In the genomic region with DNA sequence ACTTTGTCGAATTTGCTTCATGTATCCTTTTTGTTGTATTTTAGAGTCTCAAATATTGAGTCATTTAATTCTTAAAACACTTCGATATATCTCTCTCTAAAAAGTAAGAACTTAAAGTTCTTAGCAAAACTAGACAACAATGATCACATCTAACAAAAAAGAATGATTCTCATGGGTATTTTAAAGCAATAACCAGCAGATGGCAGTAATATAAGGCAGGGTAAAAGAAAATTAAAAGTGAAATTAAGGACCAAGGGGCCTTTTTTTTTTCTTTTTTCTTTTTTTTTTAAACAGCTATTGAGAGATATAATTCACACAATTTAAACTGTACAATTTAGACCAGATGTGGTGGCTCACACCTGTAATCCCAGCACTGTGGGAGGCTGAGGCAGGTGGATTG, we compare ENCODE assay signal across 8 cellular contexts. TPM values are rescaled to one million over a fixed set of nuclear protein-coding genes. Genes with fewer than 3 reads are reported as not detected.
A peak's percentile ranks its signal among the peaks of the same experiment; 100 is the strongest.
DNase-seq lines count a peak whose midpoint lies in the region; ATAC-seq, FAIRE-seq and TF ChIP-seq lines count a peak whose summit lies in the region.

No MANE protein-coding gene starts in this region.

- DNase-seq in CD14-positive monocyte (ENCODE audit: low spot score) (no peak), HEK293T (ENCODE audit: extremely low spot score) (no peak), HepG2 (ENCODE audit: low spot score) (no peak), mucosa of gallbladder (ENCODE audit: low spot score) (no peak), OCI-M2 (lab: John Stamatoyannopoulos, UW; ENCODE audit: unreplicated experiment) (no peak)
- DNase-seq in activated CD8-positive, alpha-beta T cell treated with anti-CD3 and anti-CD28 coated beads for 36 hours, result no peak
- DNase-seq in stimulated activated naive CD8-positive, alpha-beta T cell treated with anti-CD3 and anti-CD28 coated beads, Interleukin-15, Interleukin-2, amounts not matched to agents 100 U/mL and 50 U/mL, for 24 hours, result no peak

- ATAC-seq in activated CD8-positive, alpha-beta T cell treated with anti-CD3 and anti-CD28 coated beads for 36 hours, result no peak
- ATAC-seq in HepG2 (no peak), HG02763 (IDR thresholded peaks at IDR 0.05; ENCODE audit: unreplicated experiment) (no peak)
- ATAC-seq in stimulated activated naive CD8-positive, alpha-beta T cell treated with anti-CD3 and anti-CD28 coated beads, Interleukin-15, Interleukin-2, amounts not matched to agents 100 U/mL and 50 U/mL, for 24 hours, result no peak

- H3K4me3 ChIP-seq in HepG2 (replicated peaks in 1 of 3; ENCODE audit: insufficient read depth in 1 of 3, low read depth in 2 of 3, low read length in 3 of 3), result no peak overlapping the region

- no peak for TF ChIP-seq RAD21 in HepG2 (CRISPR knock-in tag; IDR thresholded peaks at IDR 0.05)

- H3K27me3 ChIP-seq in HepG2 (ENCODE audit: control insufficient read depth in 1 of 2, insufficient read depth in 2 of 2, low read length in 2 of 2), result no peaks in the 10 kb centered on the region

- no peaks in the 10 kb centered on the region for H3K9me3 Mint-ChIP-seq in CD14-positive monocyte
- no peaks in the 10 kb centered on the region for H3K9me3 Mint-ChIP-seq in activated CD8-positive, alpha-beta T cell treated with anti-CD3 and anti-CD28 coated beads for 36 hours

- peaks cover 8% of the 10 kb centered on the region for H3K4me1 ChIP-seq in HepG2 (ENCODE audit: insufficient read depth, low read length)

- in situ Hi-C loops in HepG2 (cut with HindIII; ENCODE audit: extremely low pct_ligation_motif_present, low pct_unique_long_range_greater_than_20kb), result loop anchor here (5.0 kb wide), 1 partner anchor 131 kb away; no protein-coding TSS in a partner anchor

- no peaks in the 10 kb centered on the region for H3K4me1 Mint-ChIP-seq in CD14-positive monocyte
- peaks cover 7% of the 10 kb centered on the region for H3K4me1 Mint-ChIP-seq in activated CD8-positive, alpha-beta T cell treated with anti-CD3 and anti-CD28 coated beads for 36 hours (ENCODE audit: low read depth)

- no peak for FAIRE-seq in HepG2 (lab: Jason Lieb, UNC)

- TF ChIP-seq CTCF in CD14-positive monocyte (IDR thresholded peaks at IDR 0.05) (peak; percentile 46), HepG2 (CRISPR knock-in tag; IDR thresholded peaks at IDR 0.05) (peak; percentile 17; the same call in 1 of the 2 replicates)
- peak; percentile 64 for TF ChIP-seq CTCF in activated CD8-positive, alpha-beta T cell treated with anti-CD3 and anti-CD28 coated beads for 36 hours (IDR thresholded peaks at IDR 0.05)

- H3K36me3 Mint-ChIP-seq in CD14-positive monocyte, result peaks cover 46 to 70% of the 10 kb centered on the region in 2 donors
- peaks cover 28% of the 10 kb centered on the region for H3K36me3 Mint-ChIP-seq in activated CD8-positive, alpha-beta T cell treated with anti-CD3 and anti-CD28 coated beads for 36 hours (ENCODE audit: low read depth)

- BruUV-seq in HepG2 (replicated peaks; lab: Mats Ljungman, UMichigan), result no TSS peak

- CTCF ChIA-PET in HEK293T (lab: Yijun Ruan, JAX), result no interaction called here
- CTCF ChIA-PET in activated CD8-positive, alpha-beta T cell treated with anti-CD3 and anti-CD28 coated beads for 36 hours (lab: Charles Lee), result interaction anchor here (0.7 to 1.3 kb wide), 6 partner anchors 9 to 161 kb away, joined by 3 to 7 read pairs (median 4); no protein-coding TSS in a partner anchor
- CTCF ChIA-PET in HepG2 (lab: Yijun Ruan, JAX; ENCODE audit: low intra/inter-chr PET ratio, low total read pairs), result interaction anchor here (0.6 to 2.6 kb wide), 6 partner anchors 82 to 160 kb away, joined by 3 to 34 read pairs (median 7); no protein-coding TSS in a partner anchor

- no peak overlapping the region for H2AFZ ChIP-seq in HepG2 (ENCODE audit: low read length)

- no peak for TF ChIP-seq POLR2A in HepG2 (IDR thresholded peaks at IDR 0.05; ENCODE audit: insufficient read depth in 1 of 2, low read depth in 2 of 2, low read length in 2 of 2)

- H3K4me2 ChIP-seq in HepG2 (ENCODE audit: low read depth, low read length), result no peak overlapping the region

- no peaks in the 10 kb centered on the region for H3K9me3 ChIP-seq in HepG2 (ENCODE audit: low read length)

- no peaks in the 10 kb centered on the region for H3K27me3 Mint-ChIP-seq in CD14-positive monocyte (ENCODE audit: low read depth in 3 of 3)
- H3K27me3 Mint-ChIP-seq in activated CD8-positive, alpha-beta T cell treated with anti-CD3 and anti-CD28 coated beads for 36 hours, result peaks cover 1% of the 10 kb centered on the region

- POLR2A ChIA-PET in HEK293T (lab: Yijun Ruan, JAX) (no interaction called here), HepG2 (lab: Yijun Ruan, JAX) (no interaction called here)
- POLR2A ChIA-PET in activated CD8-positive, alpha-beta T cell treated with anti-CD3 and anti-CD28 coated beads for 36 hours (lab: Charles Lee), result no interaction called here

- peaks cover 1 to 8% of the 10 kb centered on the region in 2 experiments; a peak in 2 of 5 replicates for H3K36me3 ChIP-seq in HepG2 (replicated peaks in 1 of 2; ENCODE audit: control insufficient read depth in 1 of 2, insufficient read depth in 2 of 2, low read length in 2 of 2)

- intact Hi-C loops in CD14-positive monocyte (cut with micrococcal nuclease), result loop anchor here (5.0 kb wide), 1 partner anchor 126 kb away; no protein-coding TSS in a partner anchor
- intact Hi-C loops in activated CD8-positive, alpha-beta T cell treated with anti-CD3 and anti-CD28 coated beads for 36 hours (cut with micrococcal nuclease), result loop anchor here (5.0 kb wide), 1 partner anchor 131 kb away; no protein-coding TSS in a partner anchor
- intact Hi-C loops in HepG2 (cut with micrococcal nuclease; ENCODE audit: unreplicated experiment), result loop anchor here (1.0 to 5.0 kb wide), 3 partner anchors 159 to 604 kb away; a partner anchor contains a TSS

- H4K20me1 ChIP-seq in HepG2 (ENCODE audit: insufficient read depth, low read length), result no peaks in the 10 kb centered on the region

- H3K9ac ChIP-seq in HepG2 (ENCODE audit: insufficient read depth, low read depth, low read length), result no peak overlapping the region

- no peaks in the 10 kb centered on the region for H3K79me2 ChIP-seq in HepG2 (ENCODE audit: insufficient read depth, low read length)

- H3K27ac ChIP-seq in HepG2 (ENCODE audit: extremely low read length, insufficient read depth, low read length), result no peak overlapping the region

- no peak overlapping the region for H3K4me3 Mint-ChIP-seq in CD14-positive monocyte
- no peak overlapping the region for H3K4me3 Mint-ChIP-seq in activated CD8-positive, alpha-beta T cell treated with anti-CD3 and anti-CD28 coated beads for 36 hours

- no peak for TF ChIP-seq EP300 in HepG2 (IDR thresholded peaks at IDR 0.05; ENCODE audit: low read depth in 2 of 2, low read length in 2 of 2)
- no peak for TF ChIP-seq EP300 in HepG2 (CRISPR knock-in tag; IDR thresholded peaks at IDR 0.05; ENCODE audit: borderline replicate concordance)

- H3K27ac Mint-ChIP-seq in CD14-positive monocyte, result peak overlapping the region in 1 of 7 donors; percentile 7
- H3K27ac Mint-ChIP-seq in activated CD8-positive, alpha-beta T cell treated with anti-CD3 and anti-CD28 coated beads for 36 hours, result peak overlapping the region; percentile 6

- 56% methylated on average over 2 of the region's 2 CpGs for WGBS in HepG2 (ENCODE audit: low lambda C conversion rate)

RNA-seq across cellular contexts. Expression of a gene that starts 9.9 kb away (rescaled TPM):
- polyA plus RNA-seq in CD14-positive monocyte (not detected), HepG2 (2011; rRNA removed) (9.2 and 18.9 TPM in 2 replicates)
- total RNA-seq in activated CD8-positive, alpha-beta T cell treated with anti-CD3 and anti-CD28 coated beads for 36 hours, result under 1 TPM; 0.54 to 0.69 TPM
- total RNA-seq in HepG2 (2016; rRNA removed; fragmentation: Illumina TruSeq; extraction: Trizol) (18.0 and 27.5 TPM in 2 replicates), mucosa of gallbladder (119 TPM)
- 2.9 and 3.1 TPM in 2 replicates for total RNA-seq in HepG2 (2016; cell fraction: cytosol; rRNA removed; fragmentation: Illumina TruSeq; extraction: Trizol; ENCODE audit: low read depth)
- 16.9 and 27.1 TPM in 2 replicates for total RNA-seq in HepG2 (2016; cell fraction: insoluble cytoplasmic fraction; rRNA removed; fragmentation: Illumina TruSeq; extraction: Trizol)
- total RNA-seq in HepG2 (2016; cell fraction: membrane; rRNA removed; fragmentation: Illumina TruSeq; extraction: Trizol), result 5.6 and 7.9 TPM in 2 replicates
- total RNA-seq in HepG2 (2016; cell fraction: nucleus; rRNA removed; fragmentation: Illumina TruSeq; extraction: Trizol), result 11.2 and 11.3 TPM in 2 replicates
- 9.0 and 14.2 TPM in 2 replicates for polyA plus RNA-seq in HepG2 (2011; cell fraction: cytosol; rRNA removed)
- polyA plus RNA-seq in HepG2 (2011; cell fraction: nucleus; rRNA removed), result 6.6 and 14.0 TPM in 2 replicates
- polyA plus RNA-seq in HepG2 (2012), result 12.6 and 15.2 TPM in 2 replicates
- 0.95 and 1.1 TPM in 2 replicates for polyA plus RNA-seq in HepG2 (2016; cell fraction: cytosol; fragmentation: Illumina TruSeq; extraction: Trizol; ENCODE audit: low read depth)
- 21.2 and 21.7 TPM in 2 replicates for polyA plus RNA-seq in HepG2 (2016; cell fraction: insoluble cytoplasmic fraction; fragmentation: Illumina TruSeq; extraction: Trizol; ENCODE audit: low read depth)
- 2.7 and 3.3 TPM in 2 replicates for polyA plus RNA-seq in HepG2 (2016; cell fraction: membrane; fragmentation: Illumina TruSeq; extraction: Trizol; ENCODE audit: low read depth)
- 8.2 and 9.7 TPM in 2 replicates for polyA plus RNA-seq in HepG2 (2016; cell fraction: nucleus; fragmentation: Illumina TruSeq; extraction: Trizol; ENCODE audit: insufficient read depth, low read depth)
- polyA minus RNA-seq in HepG2 (2011; rRNA and poly(A)+ RNA removed; ENCODE audit: low replicate concordance), result 9.0 and 94.3 TPM in 2 replicates
- polyA minus RNA-seq in HepG2 (2011; cell fraction: cytosol; rRNA and poly(A)+ RNA removed), result 16.3 and 44.6 TPM in 2 replicates
- polyA minus RNA-seq in HepG2 (2011; cell fraction: nucleus; rRNA and poly(A)+ RNA removed), result 6.7 and 17.2 TPM in 2 replicates

RNA-seq across cellular contexts. Expression of a gene that starts 50.0 kb away (rescaled TPM):
- polyA plus RNA-seq in CD14-positive monocyte (1 to 10 TPM; 1.4 to 1.5 TPM), HepG2 (2011; rRNA removed) (1.9 and 5.1 TPM in 2 replicates)
- 10 to 100 TPM; 50.2 to 58.4 TPM for total RNA-seq in activated CD8-positive, alpha-beta T cell treated with anti-CD3 and anti-CD28 coated beads for 36 hours
- total RNA-seq in HepG2 (2016; rRNA removed; fragmentation: Illumina TruSeq; extraction: Trizol) (16.2 and 32.2 TPM in 2 replicates), mucosa of gallbladder (2.0 TPM)
- total RNA-seq in HepG2 (2016; cell fraction: cytosol; rRNA removed; fragmentation: Illumina TruSeq; extraction: Trizol; ENCODE audit: low read depth), result 1.1 and 1.4 TPM in 2 replicates
- total RNA-seq in HepG2 (2016; cell fraction: insoluble cytoplasmic fraction; rRNA removed; fragmentation: Illumina TruSeq; extraction: Trizol), result 16.1 and 31.3 TPM in 2 replicates
- total RNA-seq in HepG2 (2016; cell fraction: membrane; rRNA removed; fragmentation: Illumina TruSeq; extraction: Trizol), result 4.3 and 5.1 TPM in 2 replicates
- 26.7 and 28.5 TPM in 2 replicates for total RNA-seq in HepG2 (2016; cell fraction: nucleus; rRNA removed; fragmentation: Illumina TruSeq; extraction: Trizol)
- polyA plus RNA-seq in HepG2 (2011; cell fraction: cytosol; rRNA removed), result 1.2 and 1.3 TPM in 2 replicates
- 2.6 and 2.7 TPM in 2 replicates for polyA plus RNA-seq in HepG2 (2011; cell fraction: nucleus; rRNA removed)
- polyA plus RNA-seq in HepG2 (2012), result 3.4 and 6.3 TPM in 2 replicates
- polyA plus RNA-seq in HepG2 (2016; cell fraction: cytosol; fragmentation: Illumina TruSeq; extraction: Trizol; ENCODE audit: low read depth), result 0.41 and 0.43 TPM in 2 replicates
- polyA plus RNA-seq in HepG2 (2016; cell fraction: insoluble cytoplasmic fraction; fragmentation: Illumina TruSeq; extraction: Trizol; ENCODE audit: low read depth), result 25.2 and 26.5 TPM in 2 replicates
- polyA plus RNA-seq in HepG2 (2016; cell fraction: membrane; fragmentation: Illumina TruSeq; extraction: Trizol; ENCODE audit: low read depth), result 1.2 TPM in 2 replicates
- 17.4 and 17.5 TPM in 2 replicates for polyA plus RNA-seq in HepG2 (2016; cell fraction: nucleus; fragmentation: Illumina TruSeq; extraction: Trizol; ENCODE audit: insufficient read depth, low read depth)
- polyA minus RNA-seq in HepG2 (2011; rRNA and poly(A)+ RNA removed; ENCODE audit: low replicate concordance), result 0.84 and 3.3 TPM in 2 replicates
- 4.9 and 5.4 TPM in 2 replicates for polyA minus RNA-seq in HepG2 (2011; cell fraction: cytosol; rRNA and poly(A)+ RNA removed)
- 26.2 and 43.8 TPM in 2 replicates for polyA minus RNA-seq in HepG2 (2011; cell fraction: nucleus; rRNA and poly(A)+ RNA removed)
